In the genomic region with DNA sequence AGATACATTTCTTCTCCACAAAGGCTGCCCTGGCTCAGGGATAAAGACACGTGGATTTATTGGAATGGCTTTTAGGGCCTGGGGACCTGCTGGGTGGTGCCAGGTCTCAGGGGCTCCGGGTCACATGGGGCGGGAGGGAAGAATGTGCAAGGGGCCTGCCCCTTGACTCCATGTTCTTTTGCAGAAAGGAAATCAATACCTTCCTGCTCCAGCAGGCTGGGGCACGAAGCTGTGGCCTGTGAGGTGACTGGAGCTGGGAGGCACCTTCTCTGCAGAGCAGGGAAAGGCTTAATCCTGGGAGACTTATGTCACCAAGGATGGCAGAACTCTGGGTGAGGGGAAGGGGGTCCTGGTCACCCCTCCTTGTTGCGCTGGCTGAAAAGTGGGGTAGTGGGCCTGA, we compare ENCODE assay signal across 10 cellular contexts. TPM values are rescaled to one million over a fixed set of nuclear protein-coding genes. Genes with fewer than 3 reads are reported as not detected.
DNase-seq lines count a peak whose midpoint lies in the region; ATAC-seq and TF ChIP-seq lines count a peak whose summit lies in the region.
"Had no signal": no experiment of that assay in that cellular context is flagged by ENCODE, and none has a peak within 500 bp of the region (broad histone marks: within the 10 kb centered on the region; RNA-seq: fewer than 3 reads in every experiment).

No MANE protein-coding gene starts in this region.

- H3K36me3 Mint-ChIP-seq in activated CD8-positive, alpha-beta memory T cell treated with anti-CD3 and anti-CD28 coated beads, Interleukin-2, amount 10 ng/mL, durations not matched to agents 7 days and 5 days: no peaks in the 10 kb centered on the region
- no peaks in the 10 kb centered on the region for H3K36me3 Mint-ChIP-seq in glutamatergic neuron (ENCODE audit: unreplicated experiment)
- H3K36me3 Mint-ChIP-seq in stimulated activated memory B cell treated with anti-CD40 and anti-IgM and Interleukin-4, amounts not matched to agents 10 μg/mL and 1 μg/mL and 100 μg/mL, for 72 hours: no peaks in the 10 kb centered on the region
- no peaks in the 10 kb centered on the region for H3K36me3 Mint-ChIP-seq in osteocyte (ENCODE audit: unreplicated experiment)

- no peak overlapping the region for H3K27ac ChIP-seq in Panc1 (ENCODE audit: low read length)
- H3K27ac ChIP-seq: Peyer's patch had no signal

- H3K27me3 Mint-ChIP-seq in activated CD8-positive, alpha-beta memory T cell treated with anti-CD3 and anti-CD28 coated beads, Interleukin-2, amount 10 ng/mL, durations not matched to agents 7 days and 5 days: peaks cover 7% of the 10 kb centered on the region
- peaks cover 4% of the 10 kb centered on the region for H3K27me3 Mint-ChIP-seq in glutamatergic neuron (ENCODE audit: unreplicated experiment)
- no peaks in the 10 kb centered on the region for H3K27me3 Mint-ChIP-seq in stimulated activated memory B cell treated with anti-CD40 and anti-IgM and Interleukin-4, amounts not matched to agents 10 μg/mL and 1 μg/mL and 100 μg/mL, for 72 hours
- peaks cover 11% of the 10 kb centered on the region for H3K27me3 Mint-ChIP-seq in osteocyte (ENCODE audit: unreplicated experiment)
- H3K27me3 Mint-ChIP-seq: CD4-positive, alpha-beta T cell had no signal

- intact Hi-C loops in Panc1 (cut with micrococcal nuclease; ENCODE audit: unreplicated experiment): loop anchor here (5.0 to 10.0 kb wide), 2 partner anchors 266 to 408 kb away; no protein-coding TSS in a partner anchor

- H3K9me3 ChIP-seq in Panc1 (ENCODE audit: control insufficient read depth, insufficient read depth, low read depth, low read length): no peaks in the 10 kb centered on the region
- H3K9me3 ChIP-seq: MG63, Peyer's patch had no signal

- no peaks in the 10 kb centered on the region for H3K27me3 ChIP-seq in Panc1 (ENCODE audit: control insufficient read depth, insufficient read depth, low read length)
- H3K27me3 ChIP-seq: MG63, Peyer's patch had no signal

- no peak for DNase-seq in activated CD8-positive, alpha-beta memory T cell treated with anti-CD3 and anti-CD28 coated beads, Interleukin-2, amount 10 ng/mL, durations not matched to agents 7 days and 5 days
- no peak for DNase-seq in activated CD8-positive, alpha-beta memory T cell treated with anti-CD3 and anti-CD28 coated beads, Interleukin-2, amount 50 U/mL, for 48 hours
- DNase-seq in Panc1 (ENCODE audit: low read depth, low spot score) (no peak), glutamatergic neuron (no peak), osteocyte (ENCODE audit: extremely low spot score, unreplicated experiment) (no peak)

- H3K27ac Mint-ChIP-seq in activated CD8-positive, alpha-beta memory T cell treated with anti-CD3 and anti-CD28 coated beads, Interleukin-2, amount 10 ng/mL, durations not matched to agents 7 days and 5 days: peak overlapping the region; percentile 34
- H3K27ac Mint-ChIP-seq in glutamatergic neuron (ENCODE audit: unreplicated experiment): peak overlapping the region; percentile 79
- H3K27ac Mint-ChIP-seq in stimulated activated memory B cell treated with anti-CD40 and anti-IgM and Interleukin-4, amounts not matched to agents 10 μg/mL and 1 μg/mL and 100 μg/mL, for 72 hours: peak overlapping the region; percentile 37
- no peak overlapping the region for H3K27ac Mint-ChIP-seq in osteocyte (ENCODE audit: unreplicated experiment)
- H3K27ac Mint-ChIP-seq: CD4-positive, alpha-beta T cell had no signal

- TF ChIP-seq CTCF in Panc1 (IDR thresholded peaks at IDR 0.05): no peak
- TF ChIP-seq CTCF in glutamatergic neuron (IDR thresholded peaks at IDR 0.05; ENCODE audit: partially characterized antibody, unreplicated experiment): no peak
- no peak for TF ChIP-seq CTCF in osteocyte (IDR thresholded peaks at IDR 0.05)

- H3K4me3 Mint-ChIP-seq in activated CD8-positive, alpha-beta memory T cell treated with anti-CD3 and anti-CD28 coated beads, Interleukin-2, amount 10 ng/mL, durations not matched to agents 7 days and 5 days: no peak overlapping the region
- H3K4me3 Mint-ChIP-seq in glutamatergic neuron (ENCODE audit: unreplicated experiment) (no peak overlapping the region), osteocyte (ENCODE audit: unreplicated experiment) (no peak overlapping the region)
- H3K4me3 Mint-ChIP-seq in stimulated activated memory B cell treated with anti-CD40 and anti-IgM and Interleukin-4, amounts not matched to agents 10 μg/mL and 1 μg/mL and 100 μg/mL, for 72 hours: no peak overlapping the region

- CTCF ChIA-PET in activated CD8-positive, alpha-beta memory T cell treated with anti-CD3 and anti-CD28 coated beads, Interleukin-2, amount 10 ng/mL, durations not matched to agents 7 days and 5 days (lab: Charles Lee): interaction anchor here (0.6 to 2.8 kb wide), 13 partner anchors 17 to 269 kb away, joined by 3 to 20 read pairs (median 4); no protein-coding TSS in a partner anchor
- CTCF ChIA-PET in Panc1 (lab: Charles Lee): interaction anchor here (0.7 to 1.3 kb wide), 4 partner anchors 28 to 182 kb away, joined by 3 to 8 read pairs (median 4); no protein-coding TSS in a partner anchor

- H3K4me3 ChIP-seq in Panc1 (ENCODE audit: low read depth in 2 of 2, low read length in 2 of 2): no peak overlapping the region
- H3K4me3 ChIP-seq: MG63, Peyer's patch had no signal

- H3K36me3 ChIP-seq in Panc1 (ENCODE audit: control insufficient read depth, insufficient read depth, low read length): no peaks in the 10 kb centered on the region
- H3K36me3 ChIP-seq: MG63, Peyer's patch had no signal

- in situ Hi-C loops in Panc1 (cut with HindIII; ENCODE audit: low pct_unique_long_range_greater_than_20kb, low sequenced_read_pairs): no loop called here

- POLR2A ChIA-PET in Panc1 (lab: Charles Lee): no interaction called here

- no TSS peak for BruUV-seq in Panc1 (replicated peaks; lab: Mats Ljungman, UMichigan)

- H3K4me1 ChIP-seq in Panc1 (ENCODE audit: control insufficient read depth, insufficient read depth, low read length): peaks cover 18% of the 10 kb centered on the region
- H3K4me1 ChIP-seq: Peyer's patch had no signal

- peaks cover 4% of the 10 kb centered on the region for H3K4me1 Mint-ChIP-seq in activated CD8-positive, alpha-beta memory T cell treated with anti-CD3 and anti-CD28 coated beads, Interleukin-2, amount 10 ng/mL, durations not matched to agents 7 days and 5 days
- H3K4me1 Mint-ChIP-seq in glutamatergic neuron (ENCODE audit: low read depth, unreplicated experiment): peaks cover 19% of the 10 kb centered on the region
- peaks cover 24% of the 10 kb centered on the region for H3K4me1 Mint-ChIP-seq in stimulated activated memory B cell treated with anti-CD40 and anti-IgM and Interleukin-4, amounts not matched to agents 10 μg/mL and 1 μg/mL and 100 μg/mL, for 72 hours
- H3K4me1 Mint-ChIP-seq in osteocyte (ENCODE audit: unreplicated experiment): peaks cover 2% of the 10 kb centered on the region

- no peaks in the 10 kb centered on the region for H3K9me3 Mint-ChIP-seq in activated CD8-positive, alpha-beta memory T cell treated with anti-CD3 and anti-CD28 coated beads, Interleukin-2, amount 10 ng/mL, durations not matched to agents 7 days and 5 days (ENCODE audit: low read depth)
- H3K9me3 Mint-ChIP-seq in glutamatergic neuron (ENCODE audit: unreplicated experiment): peaks cover 5% of the 10 kb centered on the region
- no peaks in the 10 kb centered on the region for H3K9me3 Mint-ChIP-seq in stimulated activated memory B cell treated with anti-CD40 and anti-IgM and Interleukin-4, amounts not matched to agents 10 μg/mL and 1 μg/mL and 100 μg/mL, for 72 hours
- no peaks in the 10 kb centered on the region for H3K9me3 Mint-ChIP-seq in osteocyte (ENCODE audit: unreplicated experiment)
- H3K9me3 Mint-ChIP-seq: CD4-positive, alpha-beta T cell had no signal

- no peak for ATAC-seq in activated CD8-positive, alpha-beta memory T cell treated with anti-CD3 and anti-CD28 coated beads, Interleukin-2, amount 10 ng/mL, durations not matched to agents 7 days and 5 days
- ATAC-seq in Panc1 (peak; percentile 64), HG02852 (IDR thresholded peaks at IDR 0.05; ENCODE audit: unreplicated experiment) (no peak)
- ATAC-seq in stimulated activated memory B cell treated with anti-CD40 and anti-IgM and Interleukin-4, amounts not matched to agents 10 μg/mL and 1 μg/mL and 100 μg/mL, for 72 hours: no peak

RNA-seq across cellular contexts. Expression of a gene that starts 42.3 kb away (rescaled TPM):
- 10 to 100 TPM; 14.4 to 18.6 TPM for total RNA-seq in activated CD8-positive, alpha-beta memory T cell treated with anti-CD3 and anti-CD28 coated beads, Interleukin-2, amount 10 ng/mL, durations not matched to agents 7 days and 5 days
- total RNA-seq in Panc1 (2021; ENCODE audit: unreplicated experiment): 139 TPM
- 170 TPM for polyA plus RNA-seq in Panc1 (2012; ENCODE audit: insufficient read length)
- total RNA-seq in glutamatergic neuron (ENCODE audit: unreplicated experiment): 66.2 TPM
- total RNA-seq in osteocyte: 68.8 and 69.5 TPM in 2 replicates
